In the genomic region with DNA sequence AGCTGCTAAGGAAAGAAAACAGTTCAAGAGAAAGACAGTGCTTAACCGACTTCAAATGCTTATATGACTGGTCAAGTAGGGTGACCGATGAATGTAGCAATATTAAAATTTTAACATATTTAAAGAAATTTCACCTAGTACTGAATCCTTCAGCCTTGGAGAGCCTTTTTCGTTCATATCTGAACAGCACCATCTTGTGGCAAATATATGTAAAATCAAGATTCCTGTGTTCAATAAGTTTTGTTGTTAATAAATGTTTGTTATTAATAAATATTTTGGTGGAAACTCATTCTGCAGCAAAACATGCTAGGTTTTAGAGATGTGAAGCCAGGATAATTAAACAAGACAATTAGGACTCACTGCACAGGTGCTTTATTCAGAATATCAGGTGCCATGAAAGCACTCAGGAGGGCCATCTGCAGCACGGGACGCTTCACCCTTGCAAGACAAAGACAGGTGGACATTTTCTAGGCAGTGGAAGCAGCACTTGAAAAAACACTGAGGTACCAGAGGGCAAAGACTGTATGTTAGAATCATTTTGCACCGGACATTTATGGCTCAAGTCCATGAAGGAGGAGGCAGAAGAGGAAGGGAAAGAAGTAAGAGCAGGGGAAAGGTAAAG, we compare ENCODE assay signal across 8 cellular contexts. TPM values are rescaled to one million over a fixed set of nuclear protein-coding genes. Genes with fewer than 3 reads are reported as not detected.
DNase-seq lines count a peak whose midpoint lies in the region; ATAC-seq, FAIRE-seq and TF ChIP-seq lines count a peak whose summit lies in the region.

No MANE protein-coding gene starts in this region.

- H3K27me3 Mint-ChIP-seq in stimulated activated naive B cell treated with anti-CD40 and anti-IgM and Interleukin-4, amounts not matched to agents 10 μg/mL and 1 μg/mL and 100 μg/mL, for 72 hours, result no peaks in the 10 kb centered on the region

- H3K4me1 Mint-ChIP-seq in stimulated activated naive B cell treated with anti-CD40 and anti-IgM and Interleukin-4, amounts not matched to agents 10 μg/mL and 1 μg/mL and 100 μg/mL, for 72 hours, result peaks cover 5 to 7% of the 10 kb centered on the region in 2 donors

- no peak overlapping the region for H3K4me3 ChIP-seq in fibroblast of the aortic adventitia (ENCODE audit: low read depth, low read length)

- TF ChIP-seq CTCF in D721Med (IDR thresholded peaks at IDR 0.05; ENCODE audit: insufficient read depth, missing control alignments) (peak; percentile 62), fibroblast of the aortic adventitia (IDR thresholded peaks at IDR 0.05; ENCODE audit: insufficient read depth, low read length) (peak; percentile 27)

- peak; percentile 55 for FAIRE-seq in D721Med (lab: Jason Lieb, UNC)

- no peak for DNase-seq in D721Med (ENCODE audit: insufficient read length, low spot score)
- peak; percentile 34 for DNase-seq in RPMI8226
- DNase-seq in fibroblast of the aortic adventitia (ENCODE audit: low read depth), result peak; percentile 71
- no peak for DNase-seq in stimulated activated naive B cell treated with anti-CD40 and anti-IgM and Interleukin-4, amounts not matched to agents 10 μg/mL and 1 μg/mL and 100 μg/mL, for 72 hours
- DNase-seq in NCI-H1048 (lab: John Stamatoyannopoulos, UW), result no peak
- no peak for DNase-seq in HEK293T (ENCODE audit: extremely low spot score)

- POLR2A ChIA-PET in HEK293T (lab: Yijun Ruan, JAX), result no interaction called here

- no peak overlapping the region for H3K27ac Mint-ChIP-seq in stimulated activated naive B cell treated with anti-CD40 and anti-IgM and Interleukin-4, amounts not matched to agents 10 μg/mL and 1 μg/mL and 100 μg/mL, for 72 hours

- ATAC-seq in HG03175 (IDR thresholded peaks at IDR 0.05; ENCODE audit: unreplicated experiment) (peak; percentile 61), HG03460 (IDR thresholded peaks at IDR 0.05; ENCODE audit: unreplicated experiment) (no peak)
- ATAC-seq in stimulated activated naive B cell treated with anti-CD40 and anti-IgM and Interleukin-4, amounts not matched to agents 10 μg/mL and 1 μg/mL and 100 μg/mL, for 72 hours (replicated peaks), result peak; percentile 42 to 47

- peaks cover 5 to 8% of the 10 kb centered on the region in 2 donors for H3K36me3 Mint-ChIP-seq in stimulated activated naive B cell treated with anti-CD40 and anti-IgM and Interleukin-4, amounts not matched to agents 10 μg/mL and 1 μg/mL and 100 μg/mL, for 72 hours

- CTCF ChIA-PET in HEK293T (lab: Yijun Ruan, JAX), result no interaction called here

- H3K4me3 Mint-ChIP-seq in stimulated activated naive B cell treated with anti-CD40 and anti-IgM and Interleukin-4, amounts not matched to agents 10 μg/mL and 1 μg/mL and 100 μg/mL, for 72 hours, result no peak overlapping the region

- H3K9me3 Mint-ChIP-seq in stimulated activated naive B cell treated with anti-CD40 and anti-IgM and Interleukin-4, amounts not matched to agents 10 μg/mL and 1 μg/mL and 100 μg/mL, for 72 hours, result no peaks in the 10 kb centered on the region

TF ChIP-seq in HEK293T, 16 proteins besides CTCF, POLR2A, EP300 and RAD21:
- TF ChIP-seq HDGF (IDR thresholded peaks at IDR 0.05; ENCODE audit: borderline replicate concordance) (no peak), NFRKB (IDR thresholded peaks at IDR 0.05) (no peak), ELF4 (IDR thresholded peaks at IDR 0.05) (no peak), TARDBP (IDR thresholded peaks at IDR 0.05) (no peak), ZNF384 (IDR thresholded peaks at IDR 0.05) (no peak), ARNT (IDR thresholded peaks at IDR 0.05) (no peak), PKNOX1 (IDR thresholded peaks at IDR 0.05) (no peak), SP1 (IDR thresholded peaks at IDR 0.05) (no peak), CTBP1 (IDR thresholded peaks at IDR 0.05; ENCODE audit: borderline replicate concordance) (no peak), LEF1 (IDR thresholded peaks at IDR 0.05; ENCODE audit: borderline replicate concordance) (no peak), L3MBTL2 (conservative IDR thresholded peaks at IDR 0.05) (no peak)

RNA-seq across cellular contexts. Expression of gene TICAM2, which starts 15.6 kb away (rescaled TPM):
- 9.1 and 19.1 TPM in 2 replicates for total RNA-seq in fibroblast of the aortic adventitia (ENCODE audit: low replicate concordance)

RNA-seq across cellular contexts. Expression of gene TMED7, which starts 39.2 kb away (rescaled TPM):
- 30.5 and 181 TPM in 2 replicates for total RNA-seq in fibroblast of the aortic adventitia (ENCODE audit: low replicate concordance)

RNA-seq across cellular contexts. Expression of gene FEM1C, which starts 42.1 kb away (rescaled TPM):
- 9.4 and 31.7 TPM in 2 replicates for total RNA-seq in fibroblast of the aortic adventitia (ENCODE audit: low replicate concordance)

Comparison
In these comparisons a context has a peak if more than half of its experiments do, and no peak if none do; other contexts are left out.
1. DNase-seq: peak in RPMI8226 (single experiment) and fibroblast of the aortic adventitia (single experiment); none in D721Med (single experiment), stimulated activated naive B cell treated with anti-CD40 and anti-IgM and Interleukin-4, amounts not matched to agents 10 μg/mL and 1 μg/mL and 100 μg/mL, for 72 hours (single experiment), NCI-H1048 (single experiment) and HEK293T (single experiment).